In the genomic region with DNA sequence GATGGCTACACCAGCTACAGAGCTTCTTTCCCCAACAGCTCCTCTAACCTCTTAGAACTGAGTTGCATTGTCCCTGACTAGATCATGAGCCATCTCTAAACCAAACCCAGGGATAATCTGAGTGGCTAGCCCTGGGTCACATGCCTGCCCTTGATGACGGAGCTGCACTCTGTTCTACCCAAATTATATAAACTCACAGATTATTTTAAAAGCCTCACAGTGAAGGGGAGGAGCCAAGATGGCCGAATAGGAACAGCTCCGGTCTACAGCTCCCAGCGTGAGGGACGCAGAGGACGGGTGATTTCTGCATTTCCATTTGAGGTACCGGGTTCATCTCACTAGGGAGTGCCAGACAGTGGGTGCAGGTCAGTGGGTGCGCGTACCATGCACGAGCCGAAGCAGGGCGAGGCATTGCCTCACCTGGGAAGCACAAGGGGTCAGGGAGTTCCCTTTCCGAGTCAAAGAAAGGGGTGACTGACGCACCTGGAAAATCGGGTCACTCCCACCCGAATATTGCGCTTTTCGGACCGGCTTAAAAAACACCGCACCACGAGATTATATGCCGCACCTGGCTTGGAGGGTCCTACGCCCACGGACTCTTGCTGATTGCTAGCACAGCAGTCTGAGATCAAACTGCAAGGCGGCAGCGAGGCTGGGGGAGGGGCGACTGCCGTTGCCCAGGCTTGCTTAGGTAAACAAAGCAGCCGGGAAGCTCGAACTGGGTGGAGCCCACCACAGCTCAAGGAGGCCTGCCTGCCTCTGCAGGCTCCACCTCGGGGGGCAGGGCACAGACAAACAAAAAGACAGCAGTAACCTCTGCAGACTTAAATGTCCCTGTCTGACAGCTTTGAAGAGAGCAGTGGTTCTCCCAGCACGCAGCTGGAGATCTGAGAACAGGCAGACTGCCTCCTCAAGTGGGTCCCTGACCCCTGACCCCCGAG, we compare ENCODE assay signal across 7 cellular contexts.
DNase-seq lines count a peak whose midpoint lies in the region; ATAC-seq, FAIRE-seq and TF ChIP-seq lines count a peak whose summit lies in the region.
"Not testable (repeated sequence)": the region's sequence is repeated elsewhere in the genome, so short reads cannot be mapped to it uniquely, and the experiment has no call there.

No MANE protein-coding gene starts in this region.

- peak overlapping the region; percentile 67 to 68 for H3K27ac Mint-ChIP-seq in T-cell
- H3K27ac Mint-ChIP-seq in activated CD8-positive, alpha-beta memory T cell treated with anti-CD3 and anti-CD28 coated beads, Interleukin-2, amount 10 ng/mL, durations not matched to agents 7 days and 5 days: peak overlapping the region; percentile 32
- not testable (repeated sequence) for H3K27ac Mint-ChIP-seq in neural progenitor cell

- intact Hi-C loops in K562 (cut with micrococcal nuclease): not testable (repeated sequence)

- not testable (repeated sequence) for H4K20me1 ChIP-seq in DND-41 (ENCODE audit: insufficient read depth, low read length); K562 (replicated peaks; ENCODE audit: control insufficient read depth, insufficient read depth, low read length); neural progenitor cell (ENCODE audit: low read depth)

- peak; percentile 48 for FAIRE-seq in K562 (lab: Jason Lieb, UNC)

- H3K4me1 Mint-ChIP-seq in T-cell: peaks cover 17 to 24% (median 19%) of the 10 kb centered on the region in 3 donors
- not testable (repeated sequence) for H3K4me1 Mint-ChIP-seq in activated CD8-positive, alpha-beta memory T cell treated with anti-CD3 and anti-CD28 coated beads, Interleukin-2, amount 10 ng/mL, durations not matched to agents 7 days and 5 days; neural progenitor cell

- TF ChIP-seq CTCF in DND-41 (IDR thresholded peaks at IDR 0.05; ENCODE audit: borderline replicate concordance, extremely low read depth, low read length, poor library complexity, severe bottlenecking); K562 (IDR thresholded peaks at IDR 0.05 in 2 of 3, conservative IDR thresholded peaks at IDR 0.05 in 1 of 3; ENCODE audit: insufficient read depth in 2 of 3, low read depth in 1 of 3, low read length in 3 of 3); neural progenitor cell (IDR thresholded peaks at IDR 0.05): not testable (repeated sequence)

- H3K9me3 ChIP-seq in DND-41 (ENCODE audit: insufficient read depth, low read length, severe bottlenecking); K562 (replicated peaks; ENCODE audit: control insufficient read depth, insufficient read depth, low read depth, low read length); neural progenitor cell (ENCODE audit: low read depth): not testable (repeated sequence)

- under 1% methylated on average over 17 of the region's 33 CpGs for WGBS in K562 (ENCODE audit: insufficient coverage, low coverage, missing lambda C conversion rate)

- H3K9ac ChIP-seq in DND-41 (ENCODE audit: low read depth, low read length): peak overlapping the region; percentile 49
- not testable (repeated sequence) for H3K9ac ChIP-seq in K562 (ENCODE audit: insufficient read depth in 1 of 2, low read depth in 2 of 2, low read length in 2 of 2); neural progenitor cell

- peak overlapping the region in 1 of 2 experiments; percentile 49; a peak in 2 of 4 replicates for H3K4me3 ChIP-seq in DND-41 (ENCODE audit: low read depth in 1 of 2, low read length in 2 of 2)
- not testable (repeated sequence) for H3K4me3 ChIP-seq in K562
- peak overlapping the region; percentile 24 for H3K4me3 ChIP-seq in neural progenitor cell

- H3F3A ChIP-seq in neural progenitor cell (ENCODE audit: low read depth): not testable (repeated sequence)

- TF ChIP-seq POLR2A in K562 (conservative IDR thresholded peaks at IDR 0.05): not testable (repeated sequence)

- not testable (repeated sequence) for TF ChIP-seq EP300 in K562 (IDR thresholded peaks at IDR 0.05; ENCODE audit: low read length)

- peak; percentile 64 for DNase-seq in DND-41
- peak; percentile 26 for DNase-seq in LoVo (ENCODE audit: low spot score)
- DNase-seq in T-cell: peak in 29 of 34 experiments; percentile 4 to 78 (median 39)
- not testable (repeated sequence) for DNase-seq in activated CD8-positive, alpha-beta memory T cell treated with anti-CD3 and anti-CD28 coated beads, Interleukin-2, amount 10 ng/mL, durations not matched to agents 7 days and 5 days; K562 (ENCODE audit: extremely low read depth in 1 of 4, low spot score in 3 of 4); neural progenitor cell (ENCODE audit: low spot score)
- peak; percentile 60 for DNase-seq in islet precursor cell

- not testable (repeated sequence) for H3K79me2 ChIP-seq in DND-41 (ENCODE audit: insufficient read depth, low read length); K562 (ENCODE audit: control insufficient read depth, insufficient read depth, low read length); neural progenitor cell (ENCODE audit: low read depth)

- CTCF ChIA-PET in T-cell (lab: Charles Lee); activated CD8-positive, alpha-beta memory T cell treated with anti-CD3 and anti-CD28 coated beads, Interleukin-2, amount 10 ng/mL, durations not matched to agents 7 days and 5 days (lab: Charles Lee); K562 (lab: Yijun Ruan, JAX; ENCODE audit: low intra/inter-chr PET ratio): not testable (repeated sequence)

- BruUV-seq in K562 (replicated peaks; lab: Mats Ljungman, UMichigan): not testable (repeated sequence)

- H3K36me3 Mint-ChIP-seq in T-cell: peaks cover 24% of the 10 kb centered on the region
- not testable (repeated sequence) for H3K36me3 Mint-ChIP-seq in activated CD8-positive, alpha-beta memory T cell treated with anti-CD3 and anti-CD28 coated beads, Interleukin-2, amount 10 ng/mL, durations not matched to agents 7 days and 5 days; neural progenitor cell

- peaks cover 10 to 19% (median 10%) of the 10 kb centered on the region in 3 donors for H3K9me3 Mint-ChIP-seq in T-cell
- H3K9me3 Mint-ChIP-seq in activated CD8-positive, alpha-beta memory T cell treated with anti-CD3 and anti-CD28 coated beads, Interleukin-2, amount 10 ng/mL, durations not matched to agents 7 days and 5 days (ENCODE audit: low read depth): not testable (repeated sequence)
- H3K9me3 Mint-ChIP-seq in neural progenitor cell: peaks cover 15% of the 10 kb centered on the region

- peak overlapping the region; percentile 68 for H3K27ac ChIP-seq in DND-41 (ENCODE audit: low read length)
- H3K27ac ChIP-seq in K562 (ENCODE audit: extremely low read depth, low read depth, low read length); neural progenitor cell: not testable (repeated sequence)

- H3K4me2 ChIP-seq in DND-41 (ENCODE audit: insufficient read depth, low read length) (peak overlapping the region; percentile 51), neural progenitor cell (peak overlapping the region; percentile 22)
- H3K4me2 ChIP-seq in K562 (ENCODE audit: insufficient read depth, low read length): not testable (repeated sequence)

- H3K27me3 Mint-ChIP-seq in T-cell; activated CD8-positive, alpha-beta memory T cell treated with anti-CD3 and anti-CD28 coated beads, Interleukin-2, amount 10 ng/mL, durations not matched to agents 7 days and 5 days: not testable (repeated sequence)
- peaks cover 12% of the 10 kb centered on the region for H3K27me3 Mint-ChIP-seq in neural progenitor cell (ENCODE audit: insufficient read depth, low read depth)

- peak; percentile 79 for ATAC-seq in DND-41 (ENCODE audit: insufficient read depth, low read depth)
- not testable (repeated sequence) for ATAC-seq in T-cell (replicated peaks in 1 of 4); activated CD8-positive, alpha-beta memory T cell treated with anti-CD3 and anti-CD28 coated beads, Interleukin-2, amount 10 ng/mL, durations not matched to agents 7 days and 5 days; K562

- H3K27me3 ChIP-seq in DND-41 (ENCODE audit: insufficient read depth, low read length, poor library complexity); K562 (ENCODE audit: control insufficient read depth in 2 of 2, insufficient read depth in 2 of 2, low read length in 2 of 2); neural progenitor cell: not testable (repeated sequence)

- peaks cover 25% of the 10 kb centered on the region for H3K4me1 ChIP-seq in DND-41 (ENCODE audit: insufficient read depth, low read length)
- H3K4me1 ChIP-seq in K562 (replicated peaks in 1 of 2; ENCODE audit: control insufficient read depth in 2 of 2, insufficient read depth in 2 of 2, low read length in 2 of 2); neural progenitor cell: not testable (repeated sequence)

- in situ Hi-C loops in K562 (cut with MboI): not testable (repeated sequence)

- POLR2A ChIA-PET in T-cell (lab: Charles Lee); K562 (lab: Yijun Ruan, JAX): not testable (repeated sequence)

- TF ChIP-seq RAD21 in K562 (CRISPR knock-in tag; conservative IDR thresholded peaks at IDR 0.05 in 1 of 2, IDR thresholded peaks at IDR 0.05 in 1 of 2): not testable (repeated sequence)

- not testable (repeated sequence) for H3K9me1 ChIP-seq in K562 (ENCODE audit: control insufficient read depth, insufficient read depth, low read length)

- H3K4me3 Mint-ChIP-seq in T-cell (peak overlapping the region; percentile 40 to 63 (median 60)), neural progenitor cell (peak overlapping the region; percentile 15)
- not testable (repeated sequence) for H3K4me3 Mint-ChIP-seq in activated CD8-positive, alpha-beta memory T cell treated with anti-CD3 and anti-CD28 coated beads, Interleukin-2, amount 10 ng/mL, durations not matched to agents 7 days and 5 days

- not testable (repeated sequence) for H3K36me3 ChIP-seq in DND-41 (ENCODE audit: insufficient read depth, low read length); K562 (ENCODE audit: control insufficient read depth, insufficient read depth, low read length); neural progenitor cell

- peak overlapping the region; percentile 60 for H2AFZ ChIP-seq in DND-41 (ENCODE audit: low read depth, low read length)
- H2AFZ ChIP-seq in K562 (ENCODE audit: low read depth, low read length); neural progenitor cell (replicated peaks): not testable (repeated sequence)
